2 cellular contexts compared by ENCODE assay signal in the genomic region with DNA sequence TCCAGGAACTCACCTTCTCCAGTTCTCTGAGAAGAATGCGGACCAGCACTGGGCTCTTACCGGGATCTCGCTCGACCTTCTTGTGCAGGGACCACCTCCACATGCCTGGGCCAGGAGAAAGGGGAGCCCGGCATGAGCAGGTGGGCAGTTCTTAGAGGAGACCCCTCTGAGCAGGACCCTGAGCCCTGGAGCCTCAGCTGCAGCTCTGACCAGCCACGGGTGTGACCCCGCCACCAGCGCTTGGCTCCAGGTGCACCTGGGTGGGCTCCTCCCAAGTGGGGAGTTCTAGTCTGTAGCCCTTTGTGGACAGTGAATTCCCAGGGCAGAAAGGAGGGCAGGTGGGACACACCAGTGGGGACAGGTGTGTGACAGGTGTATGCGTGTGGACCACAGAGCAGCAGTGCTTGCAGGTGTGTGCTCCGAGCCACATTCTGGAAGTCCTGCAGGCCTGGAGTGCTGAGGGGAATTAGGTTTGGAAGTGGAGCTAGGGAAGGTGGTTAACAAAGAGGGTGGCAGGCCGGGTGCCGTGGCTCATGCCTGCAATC.
TF ChIP-seq lines count a peak whose summit lies in the region.

No MANE protein-coding gene starts in this region.

TF ChIP-seq in GM23338, 12 proteins besides CTCF, POLR2A, EP300 and RAD21 (continues in another document):
- no peak for TF ChIP-seq STAT1 (IDR thresholded peaks at IDR 0.05; ENCODE audit: unreplicated experiment)
- no peak for TF ChIP-seq JUNB (IDR thresholded peaks at IDR 0.05; ENCODE audit: unreplicated experiment)
- no peak for TF ChIP-seq ZNF331 (CRISPR knock-in tag; IDR thresholded peaks at IDR 0.05; ENCODE audit: low read depth)
- TF ChIP-seq CREB1 (CRISPR knock-in tag; IDR thresholded peaks at IDR 0.05; ENCODE audit: low read depth), result no peak
- no peak for TF ChIP-seq POLR2AphosphoS5 (IDR thresholded peaks at IDR 0.05; ENCODE audit: low read depth)
- TF ChIP-seq EZH2phosphoT487 (IDR thresholded peaks at IDR 0.05; ENCODE audit: unreplicated experiment), result no peak
- no peak for TF ChIP-seq ZNF114 (CRISPR knock-in tag; IDR thresholded peaks at IDR 0.05)
- TF ChIP-seq, protein P1, sequence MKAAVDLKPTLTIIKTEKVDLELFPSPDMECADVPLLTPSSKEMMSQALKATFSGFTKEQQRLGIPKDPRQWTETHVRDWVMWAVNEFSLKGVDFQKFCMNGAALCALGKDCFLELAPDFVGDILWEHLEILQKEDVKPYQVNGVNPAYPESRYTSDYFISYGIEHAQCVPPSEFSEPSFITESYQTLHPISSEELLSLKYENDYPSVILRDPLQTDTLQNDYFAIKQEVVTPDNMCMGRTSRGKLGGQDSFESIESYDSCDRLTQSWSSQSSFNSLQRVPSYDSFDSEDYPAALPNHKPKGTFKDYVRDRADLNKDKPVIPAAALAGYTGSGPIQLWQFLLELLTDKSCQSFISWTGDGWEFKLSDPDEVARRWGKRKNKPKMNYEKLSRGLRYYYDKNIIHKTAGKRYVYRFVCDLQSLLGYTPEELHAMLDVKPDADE (IDR thresholded peaks at IDR 0.05), result no peak
- no peak for TF ChIP-seq EZH2 (IDR thresholded peaks at IDR 0.05; ENCODE audit: low read depth, unreplicated experiment)
- TF ChIP-seq, protein P2, sequence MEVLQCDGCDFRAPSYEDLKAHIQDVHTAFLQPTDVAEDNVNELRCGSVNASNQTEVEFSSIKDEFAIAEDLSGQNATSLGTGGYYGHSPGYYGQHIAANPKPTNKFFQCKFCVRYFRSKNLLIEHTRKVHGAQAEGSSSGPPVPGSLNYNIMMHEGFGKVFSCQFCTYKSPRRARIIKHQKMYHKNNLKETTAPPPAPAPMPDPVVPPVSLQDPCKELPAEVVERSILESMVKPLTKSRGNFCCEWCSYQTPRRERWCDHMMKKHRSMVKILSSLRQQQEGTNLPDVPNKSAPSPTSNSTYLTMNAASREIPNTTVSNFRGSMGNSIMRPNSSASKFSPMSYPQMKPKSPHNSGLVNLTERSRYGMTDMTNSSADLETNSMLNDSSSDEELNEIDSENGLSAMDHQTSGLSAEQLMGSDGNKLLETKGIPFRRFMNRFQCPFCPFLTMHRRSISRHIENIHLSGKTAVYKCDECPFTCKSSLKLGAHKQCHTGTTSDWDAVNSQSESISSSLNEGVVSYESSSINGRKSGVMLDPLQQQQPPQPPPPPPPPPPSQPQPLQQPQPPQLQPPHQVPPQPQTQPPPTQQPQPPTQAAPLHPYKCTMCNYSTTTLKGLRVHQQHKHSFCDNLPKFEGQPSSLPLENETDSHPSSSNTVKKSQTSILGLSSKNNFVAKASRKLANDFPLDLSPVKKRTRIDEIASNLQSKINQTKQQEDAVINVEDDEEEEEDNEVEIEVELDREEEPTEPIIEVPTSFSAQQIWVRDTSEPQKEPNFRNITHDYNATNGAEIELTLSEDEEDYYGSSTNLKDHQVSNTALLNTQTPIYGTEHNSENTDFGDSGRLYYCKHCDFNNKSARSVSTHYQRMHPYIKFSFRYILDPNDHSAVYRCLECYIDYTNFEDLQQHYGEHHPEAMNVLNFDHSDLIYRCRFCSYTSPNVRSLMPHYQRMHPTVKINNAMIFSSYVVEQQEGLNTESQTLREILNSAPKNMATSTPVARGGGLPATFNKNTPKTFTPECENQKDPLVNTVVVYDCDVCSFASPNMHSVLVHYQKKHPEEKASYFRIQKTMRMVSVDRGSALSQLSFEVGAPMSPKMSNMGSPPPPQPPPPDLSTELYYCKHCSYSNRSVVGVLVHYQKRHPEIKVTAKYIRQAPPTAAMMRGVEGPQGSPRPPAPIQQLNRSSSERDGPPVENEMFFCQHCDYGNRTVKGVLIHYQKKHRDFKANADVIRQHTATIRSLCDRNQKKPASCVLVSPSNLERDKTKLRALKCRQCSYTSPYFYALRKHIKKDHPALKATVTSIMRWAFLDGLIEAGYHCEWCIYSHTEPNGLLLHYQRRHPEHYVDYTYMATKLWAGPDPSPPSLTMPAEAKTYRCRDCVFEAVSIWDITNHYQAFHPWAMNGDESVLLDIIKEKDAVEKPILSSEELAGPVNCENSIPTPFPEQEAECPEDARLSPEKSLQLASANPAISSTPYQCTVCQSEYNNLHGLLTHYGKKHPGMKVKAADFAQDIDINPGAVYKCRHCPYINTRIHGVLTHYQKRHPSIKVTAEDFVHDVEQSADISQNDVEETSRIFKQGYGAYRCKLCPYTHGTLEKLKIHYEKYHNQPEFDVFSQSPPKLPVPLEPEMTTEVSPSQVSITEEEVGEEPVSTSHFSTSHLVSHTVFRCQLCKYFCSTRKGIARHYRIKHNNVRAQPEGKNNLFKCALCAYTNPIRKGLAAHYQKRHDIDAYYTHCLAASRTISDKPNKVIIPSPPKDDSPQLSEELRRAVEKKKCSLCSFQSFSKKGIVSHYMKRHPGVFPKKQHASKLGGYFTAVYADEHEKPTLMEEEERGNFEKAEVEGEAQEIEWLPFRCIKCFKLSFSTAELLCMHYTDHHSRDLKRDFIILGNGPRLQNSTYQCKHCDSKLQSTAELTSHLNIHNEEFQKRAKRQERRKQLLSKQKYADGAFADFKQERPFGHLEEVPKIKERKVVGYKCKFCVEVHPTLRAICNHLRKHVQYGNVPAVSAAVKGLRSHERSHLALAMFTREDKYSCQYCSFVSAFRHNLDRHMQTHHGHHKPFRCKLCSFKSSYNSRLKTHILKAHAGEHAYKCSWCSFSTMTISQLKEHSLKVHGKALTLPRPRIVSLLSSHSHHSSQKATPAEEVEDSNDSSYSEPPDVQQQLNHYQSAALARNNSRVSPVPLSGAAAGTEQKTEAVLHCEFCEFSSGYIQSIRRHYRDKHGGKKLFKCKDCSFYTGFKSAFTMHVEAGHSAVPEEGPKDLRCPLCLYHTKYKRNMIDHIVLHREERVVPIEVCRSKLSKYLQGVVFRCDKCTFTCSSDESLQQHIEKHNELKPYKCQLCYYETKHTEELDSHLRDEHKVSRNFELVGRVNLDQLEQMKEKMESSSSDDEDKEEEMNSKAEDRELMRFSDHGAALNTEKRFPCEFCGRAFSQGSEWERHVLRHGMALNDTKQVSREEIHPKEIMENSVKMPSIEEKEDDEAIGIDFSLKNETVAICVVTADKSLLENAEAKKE (CRISPR knock-in tag; IDR thresholded peaks at IDR 0.05), result no peak

TF ChIP-seq in H1, 55 proteins besides CTCF, POLR2A, EP300 and RAD21:
- no peak for TF ChIP-seq NANOG (IDR thresholded peaks at IDR 0.05; ENCODE audit: insufficient read depth, low read depth, low read length, poor library complexity, severe bottlenecking)
- TF ChIP-seq TAF7 (optimal IDR thresholded peaks at IDR 0.05; ENCODE audit: borderline replicate concordance, low read depth, low read length), result no peak
- no peak for TF ChIP-seq HDAC6 (IDR thresholded peaks at IDR 0.05; ENCODE audit: low read depth, low read length)
- TF ChIP-seq SP1 (IDR thresholded peaks at IDR 0.05; ENCODE audit: low read depth, low read length), result no peak
- no peak for TF ChIP-seq KDM1A (IDR thresholded peaks at IDR 0.05; ENCODE audit: borderline replicate concordance, low read length)
- TF ChIP-seq E2F6 (IDR thresholded peaks at IDR 0.05), result no peak
- TF ChIP-seq RBBP5 (IDR thresholded peaks at IDR 0.05; ENCODE audit: borderline replicate concordance, low read depth, low read length), result no peak
- no peak for TF ChIP-seq CEBPB (IDR thresholded peaks at IDR 0.05; ENCODE audit: low read depth, low read length)
- no peak for TF ChIP-seq EZH2 (IDR thresholded peaks at IDR 0.05; ENCODE audit: low read depth, low read length, severe bottlenecking)
- TF ChIP-seq FOSL1 (IDR thresholded peaks at IDR 0.05; ENCODE audit: insufficient read depth, low read depth, low read length), result no peak
- TF ChIP-seq, protein P3, sequence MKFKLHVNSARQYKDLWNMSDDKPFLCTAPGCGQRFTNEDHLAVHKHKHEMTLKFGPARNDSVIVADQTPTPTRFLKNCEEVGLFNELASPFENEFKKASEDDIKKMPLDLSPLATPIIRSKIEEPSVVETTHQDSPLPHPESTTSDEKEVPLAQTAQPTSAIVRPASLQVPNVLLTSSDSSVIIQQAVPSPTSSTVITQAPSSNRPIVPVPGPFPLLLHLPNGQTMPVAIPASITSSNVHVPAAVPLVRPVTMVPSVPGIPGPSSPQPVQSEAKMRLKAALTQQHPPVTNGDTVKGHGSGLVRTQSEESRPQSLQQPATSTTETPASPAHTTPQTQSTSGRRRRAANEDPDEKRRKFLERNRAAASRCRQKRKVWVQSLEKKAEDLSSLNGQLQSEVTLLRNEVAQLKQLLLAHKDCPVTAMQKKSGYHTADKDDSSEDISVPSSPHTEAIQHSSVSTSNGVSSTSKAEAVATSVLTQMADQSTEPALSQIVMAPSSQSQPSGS (IDR thresholded peaks at IDR 0.05; ENCODE audit: low read length), result no peak
- TF ChIP-seq SRF (IDR thresholded peaks at IDR 0.05; ENCODE audit: low read depth, low read length), result no peak
- TF ChIP-seq, protein P4, sequence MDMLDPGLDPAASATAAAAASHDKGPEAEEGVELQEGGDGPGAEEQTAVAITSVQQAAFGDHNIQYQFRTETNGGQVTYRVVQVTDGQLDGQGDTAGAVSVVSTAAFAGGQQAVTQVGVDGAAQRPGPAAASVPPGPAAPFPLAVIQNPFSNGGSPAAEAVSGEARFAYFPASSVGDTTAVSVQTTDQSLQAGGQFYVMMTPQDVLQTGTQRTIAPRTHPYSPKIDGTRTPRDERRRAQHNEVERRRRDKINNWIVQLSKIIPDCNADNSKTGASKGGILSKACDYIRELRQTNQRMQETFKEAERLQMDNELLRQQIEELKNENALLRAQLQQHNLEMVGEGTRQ (IDR thresholded peaks at IDR 0.05; ENCODE audit: low read length), result no peak
- TF ChIP-seq BCL11A (IDR thresholded peaks at IDR 0.05; ENCODE audit: low read depth in 2 of 2, low read length in 2 of 2), result no peak
- TF ChIP-seq, protein P5, sequence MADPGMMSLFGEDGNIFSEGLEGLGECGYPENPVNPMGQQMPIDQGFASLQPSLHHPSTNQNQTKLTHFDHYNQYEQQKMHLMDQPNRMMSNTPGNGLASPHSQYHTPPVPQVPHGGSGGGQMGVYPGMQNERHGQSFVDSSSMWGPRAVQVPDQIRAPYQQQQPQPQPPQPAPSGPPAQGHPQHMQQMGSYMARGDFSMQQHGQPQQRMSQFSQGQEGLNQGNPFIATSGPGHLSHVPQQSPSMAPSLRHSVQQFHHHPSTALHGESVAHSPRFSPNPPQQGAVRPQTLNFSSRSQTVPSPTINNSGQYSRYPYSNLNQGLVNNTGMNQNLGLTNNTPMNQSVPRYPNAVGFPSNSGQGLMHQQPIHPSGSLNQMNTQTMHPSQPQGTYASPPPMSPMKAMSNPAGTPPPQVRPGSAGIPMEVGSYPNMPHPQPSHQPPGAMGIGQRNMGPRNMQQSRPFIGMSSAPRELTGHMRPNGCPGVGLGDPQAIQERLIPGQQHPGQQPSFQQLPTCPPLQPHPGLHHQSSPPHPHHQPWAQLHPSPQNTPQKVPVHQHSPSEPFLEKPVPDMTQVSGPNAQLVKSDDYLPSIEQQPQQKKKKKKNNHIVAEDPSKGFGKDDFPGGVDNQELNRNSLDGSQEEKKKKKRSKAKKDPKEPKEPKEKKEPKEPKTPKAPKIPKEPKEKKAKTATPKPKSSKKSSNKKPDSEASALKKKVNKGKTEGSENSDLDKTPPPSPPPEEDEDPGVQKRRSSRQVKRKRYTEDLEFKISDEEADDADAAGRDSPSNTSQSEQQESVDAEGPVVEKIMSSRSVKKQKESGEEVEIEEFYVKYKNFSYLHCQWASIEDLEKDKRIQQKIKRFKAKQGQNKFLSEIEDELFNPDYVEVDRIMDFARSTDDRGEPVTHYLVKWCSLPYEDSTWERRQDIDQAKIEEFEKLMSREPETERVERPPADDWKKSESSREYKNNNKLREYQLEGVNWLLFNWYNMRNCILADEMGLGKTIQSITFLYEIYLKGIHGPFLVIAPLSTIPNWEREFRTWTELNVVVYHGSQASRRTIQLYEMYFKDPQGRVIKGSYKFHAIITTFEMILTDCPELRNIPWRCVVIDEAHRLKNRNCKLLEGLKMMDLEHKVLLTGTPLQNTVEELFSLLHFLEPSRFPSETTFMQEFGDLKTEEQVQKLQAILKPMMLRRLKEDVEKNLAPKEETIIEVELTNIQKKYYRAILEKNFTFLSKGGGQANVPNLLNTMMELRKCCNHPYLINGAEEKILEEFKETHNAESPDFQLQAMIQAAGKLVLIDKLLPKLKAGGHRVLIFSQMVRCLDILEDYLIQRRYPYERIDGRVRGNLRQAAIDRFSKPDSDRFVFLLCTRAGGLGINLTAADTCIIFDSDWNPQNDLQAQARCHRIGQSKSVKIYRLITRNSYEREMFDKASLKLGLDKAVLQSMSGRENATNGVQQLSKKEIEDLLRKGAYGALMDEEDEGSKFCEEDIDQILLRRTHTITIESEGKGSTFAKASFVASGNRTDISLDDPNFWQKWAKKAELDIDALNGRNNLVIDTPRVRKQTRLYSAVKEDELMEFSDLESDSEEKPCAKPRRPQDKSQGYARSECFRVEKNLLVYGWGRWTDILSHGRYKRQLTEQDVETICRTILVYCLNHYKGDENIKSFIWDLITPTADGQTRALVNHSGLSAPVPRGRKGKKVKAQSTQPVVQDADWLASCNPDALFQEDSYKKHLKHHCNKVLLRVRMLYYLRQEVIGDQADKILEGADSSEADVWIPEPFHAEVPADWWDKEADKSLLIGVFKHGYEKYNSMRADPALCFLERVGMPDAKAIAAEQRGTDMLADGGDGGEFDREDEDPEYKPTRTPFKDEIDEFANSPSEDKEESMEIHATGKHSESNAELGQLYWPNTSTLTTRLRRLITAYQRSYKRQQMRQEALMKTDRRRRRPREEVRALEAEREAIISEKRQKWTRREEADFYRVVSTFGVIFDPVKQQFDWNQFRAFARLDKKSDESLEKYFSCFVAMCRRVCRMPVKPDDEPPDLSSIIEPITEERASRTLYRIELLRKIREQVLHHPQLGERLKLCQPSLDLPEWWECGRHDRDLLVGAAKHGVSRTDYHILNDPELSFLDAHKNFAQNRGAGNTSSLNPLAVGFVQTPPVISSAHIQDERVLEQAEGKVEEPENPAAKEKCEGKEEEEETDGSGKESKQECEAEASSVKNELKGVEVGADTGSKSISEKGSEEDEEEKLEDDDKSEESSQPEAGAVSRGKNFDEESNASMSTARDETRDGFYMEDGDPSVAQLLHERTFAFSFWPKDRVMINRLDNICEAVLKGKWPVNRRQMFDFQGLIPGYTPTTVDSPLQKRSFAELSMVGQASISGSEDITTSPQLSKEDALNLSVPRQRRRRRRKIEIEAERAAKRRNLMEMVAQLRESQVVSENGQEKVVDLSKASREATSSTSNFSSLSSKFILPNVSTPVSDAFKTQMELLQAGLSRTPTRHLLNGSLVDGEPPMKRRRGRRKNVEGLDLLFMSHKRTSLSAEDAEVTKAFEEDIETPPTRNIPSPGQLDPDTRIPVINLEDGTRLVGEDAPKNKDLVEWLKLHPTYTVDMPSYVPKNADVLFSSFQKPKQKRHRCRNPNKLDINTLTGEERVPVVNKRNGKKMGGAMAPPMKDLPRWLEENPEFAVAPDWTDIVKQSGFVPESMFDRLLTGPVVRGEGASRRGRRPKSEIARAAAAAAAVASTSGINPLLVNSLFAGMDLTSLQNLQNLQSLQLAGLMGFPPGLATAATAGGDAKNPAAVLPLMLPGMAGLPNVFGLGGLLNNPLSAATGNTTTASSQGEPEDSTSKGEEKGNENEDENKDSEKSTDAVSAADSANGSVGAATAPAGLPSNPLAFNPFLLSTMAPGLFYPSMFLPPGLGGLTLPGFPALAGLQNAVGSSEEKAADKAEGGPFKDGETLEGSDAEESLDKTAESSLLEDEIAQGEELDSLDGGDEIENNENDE (IDR thresholded peaks at IDR 0.05; ENCODE audit: insufficient replicate concordance, low read length), result no peak
- no peak for TF ChIP-seq CREB1 (IDR thresholded peaks at IDR 0.05)
- no peak for TF ChIP-seq CBX5 (IDR thresholded peaks at IDR 0.05; ENCODE audit: low read depth, low read length)
- TF ChIP-seq CHD1 (IDR thresholded peaks at IDR 0.05; ENCODE audit: low read depth, low read length), result no peak
TF ChIP-seq in H1: peak in this region for 0.
